9 cellular contexts compared by ENCODE assay signal in genomic region chr3:100269410-100270217, GRCh38. TPM values are rescaled to one million over a fixed set of nuclear protein-coding genes. Genes with fewer than 3 reads are reported as not detected.
A peak's percentile ranks its signal among the peaks of the same experiment; 100 is the strongest.
DNase-seq lines count a peak whose midpoint lies in the region; ATAC-seq, FAIRE-seq and TF ChIP-seq lines count a peak whose summit lies in the region.
"Had no signal": no experiment of that assay in that cellular context is flagged by ENCODE, and none has a peak within 500 bp of the region (broad histone marks: within the 10 kb centered on the region; RNA-seq: fewer than 3 reads in every experiment).

No MANE protein-coding gene starts in this region.

- H3K9me3 ChIP-seq in AG04450 (ENCODE audit: control insufficient read depth, insufficient read depth, low read length), result no peaks in the 10 kb centered on the region
- no peaks in the 10 kb centered on the region for H3K9me3 ChIP-seq in SK-N-MC (ENCODE audit: low read depth, low read length)

- peak overlapping the region; percentile 76 for H3K27ac ChIP-seq in AG04450 (ENCODE audit: low read depth, low read length)
- peak overlapping the region; percentile 38 for H3K27ac ChIP-seq in SK-N-MC

- no peak overlapping the region for H3K4me3 ChIP-seq in AG04450 (ENCODE audit: low read depth, low read length)
- H3K4me3 ChIP-seq in SK-N-MC, result 0 out of 2 replicates have a peak overlapping the region, but pooled peaks have one; percentile 24

- FAIRE-seq in H54 (lab: Jason Lieb, UNC), result peak; percentile 100

- CTCF ChIA-PET in AG04450 (lab: Charles Lee), result interaction anchor here (1.2 to 1.6 kb wide), 4 partner anchors 15 to 437 kb away, joined by 3 to 8 read pairs (median 4); no protein-coding TSS in a partner anchor

- H3K9ac ChIP-seq in SK-N-MC (ENCODE audit: insufficient read length), result peak overlapping the region; percentile 5

- peak; percentile 72 for DNase-seq in AG04450 (ENCODE audit: low read depth, low spot score)
- peak; percentile 26 for DNase-seq in H54 (ENCODE audit: insufficient read length, low spot score)
- no peak for DNase-seq in SK-N-MC (ENCODE audit: low read depth, low spot score)
- peak; percentile 63 for DNase-seq in fibroblast of the conjunctiva (ENCODE audit: low read depth)
- DNase-seq in HuH-7 (ENCODE audit: low spot score), result no peak
- no peak for DNase-seq in NCI-H748 (lab: John Stamatoyannopoulos, UW; ENCODE audit: unreplicated experiment)
- DNase-seq: NCI-H187 had no signal

- ATAC-seq in HG03095 (IDR thresholded peaks at IDR 0.05; ENCODE audit: unreplicated experiment) (no peak), HG03135 (IDR thresholded peaks at IDR 0.05; ENCODE audit: unreplicated experiment) (no peak)

- no peak for TF ChIP-seq POLR2A in H54 (IDR thresholded peaks at IDR 0.05; ENCODE audit: low read depth, low read length)

- no peaks in the 10 kb centered on the region for H3K27me3 ChIP-seq in AG04450 (ENCODE audit: control insufficient read depth, insufficient read depth, low read length)

- no peak for TF ChIP-seq CTCF in AG04450 (IDR thresholded peaks at IDR 0.05; ENCODE audit: low read depth, low read length)

- POLR2A ChIA-PET in AG04450 (lab: Yijun Ruan, JAX), result interaction anchor here (0.6 to 1.8 kb wide), 6 partner anchors 8 to 437 kb away, joined by 3 to 18 read pairs (median 4); partner anchors contain the start of genes LNP1, TBC1D23 and TOMM70

- no peaks in the 10 kb centered on the region for H3K36me3 ChIP-seq in SK-N-MC (ENCODE audit: insufficient read depth, low read length)

RNA-seq across cellular contexts. Expression of gene TBC1D23, which starts 8.8 kb away (rescaled TPM):
- 46.8 and 65.7 TPM in 2 replicates for polyA plus RNA-seq in AG04450 (2011; rRNA removed)
- 36.6 and 57.9 TPM in 2 replicates for polyA minus RNA-seq in AG04450 (2011; rRNA and poly(A)+ RNA removed)

Comparison
In these comparisons a context has a peak if more than half of its experiments do, and no peak if none do; other contexts are left out.
1. DNase-seq: peak in AG04450 (single experiment), H54 (single experiment) and fibroblast of the conjunctiva (single experiment); none in SK-N-MC (single experiment), HuH-7 (single experiment) and NCI-H748 (single experiment).